In the genomic region with DNA sequence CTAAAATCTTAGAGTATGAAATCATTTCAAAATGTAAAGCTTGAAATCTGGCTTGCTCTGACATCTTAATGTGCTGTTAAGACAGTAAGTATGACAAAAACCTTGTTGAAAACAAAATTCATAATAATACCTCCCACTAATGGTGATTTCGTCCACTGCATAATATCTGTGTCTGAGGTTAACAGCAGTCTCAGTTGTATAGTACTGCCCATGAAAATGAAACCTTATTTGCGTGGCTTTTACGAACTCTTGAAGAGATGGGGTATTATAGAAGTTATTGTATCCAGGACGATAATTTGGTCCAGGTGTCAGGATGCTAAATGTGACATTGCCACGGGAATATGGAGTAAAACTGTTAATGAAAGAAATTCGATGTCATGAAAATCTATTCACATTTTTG, we compare ENCODE assay signal across 33 cellular contexts.
"Had no signal": no experiment of that assay in that cellular context is flagged by ENCODE, and none has a peak within 500 bp of the region (broad histone marks: within the 10 kb centered on the region; RNA-seq: fewer than 3 reads in every experiment).

No MANE protein-coding gene starts in this region.

- ATAC-seq: activated CD4-positive, CD25-positive, alpha-beta regulatory T cell treated with anti-CD3 and anti-CD28 coated beads, Interleukin-2, amount 50 U/mL, for 24 hours; activated CD8-positive, alpha-beta T cell treated with anti-CD3 and anti-CD28 coated beads for 36 hours; activated naive CD8-positive, alpha-beta T cell treated with anti-CD3 and anti-CD28 coated beads, Interleukin-2, amount 50 U/mL, for 24 hours; activated T-cell treated with anti-CD3 and anti-CD28 coated beads, Interleukin-2, amount 50 U/mL, for 4 hours; activated T-helper 17 cell treated with anti-CD3 and anti-CD28 coated beads, Interleukin-2, amount 50 U/mL, for 72 hours; body of pancreas; esophagus mucosa; heart left ventricle had no signal

- H3K27ac ChIP-seq: adrenal gland, body of pancreas, coronary artery, dorsolateral prefrontal cortex, heart left ventricle, WERI-Rb-1 had no signal

- H3K27me3 ChIP-seq: adrenal gland, body of pancreas, heart left ventricle had no signal

- H3K9me3 Mint-ChIP-seq: activated B cell treated with CpG ODN at 0.5 μM for 24 hours; activated naive CD4-positive, alpha-beta T cell treated with anti-CD3 and anti-CD28 coated beads, Interleukin-2, amount 50 U/mL, for 24 hours; dendritic cell treated with granulocyte-macrophage colony-stimulating factor and Interleukin-4, amounts not matched to agents 40 ng/mL and 50 ng/mL, for 4 days had no signal

- H3K4me1 ChIP-seq: body of pancreas, heart left ventricle had no signal

- H3K27ac Mint-ChIP-seq: activated B cell treated with CpG ODN at 0.5 μM for 24 hours; activated CD8-positive, alpha-beta T cell treated with anti-CD3 and anti-CD28 coated beads for 36 hours; activated naive CD4-positive, alpha-beta T cell treated with anti-CD3 and anti-CD28 coated beads for 36 hours; activated naive CD4-positive, alpha-beta T cell treated with anti-CD3 and anti-CD28 coated beads, Interleukin-2, amount 50 U/mL, for 24 hours; activated naive CD8-positive, alpha-beta T cell treated with anti-CD3 and anti-CD28 coated beads for 36 hours; activated naive CD8-positive, alpha-beta T cell treated with anti-CD3 and anti-CD28 coated beads, Interleukin-2, amount 50 U/mL, for 24 hours; activated T-helper 17 cell treated with anti-CD3 and anti-CD28 coated beads, Interleukin-2, amount 50 U/mL, for 72 hours; dendritic cell treated with granulocyte-macrophage colony-stimulating factor and Interleukin-4, amounts not matched to agents 40 ng/mL and 50 ng/mL, for 4 days; endodermal cell; T-helper 1 cell treated with Interleukin-12 subunit alpha and Interleukin-12 subunit beta and Interleukin-4 antibody, amounts not matched to agents 30 μg/mL and 1 μg/mL, for 36 hours had no signal

- H3K4me3 ChIP-seq: adrenal gland, body of pancreas, coronary artery, dorsolateral prefrontal cortex, heart left ventricle had no signal

- H3K4me3 Mint-ChIP-seq: activated B cell treated with CpG ODN at 0.5 μM for 24 hours; activated CD8-positive, alpha-beta T cell treated with anti-CD3 and anti-CD28 coated beads for 36 hours; activated naive CD4-positive, alpha-beta T cell treated with anti-CD3 and anti-CD28 coated beads for 36 hours; activated naive CD4-positive, alpha-beta T cell treated with anti-CD3 and anti-CD28 coated beads, Interleukin-2, amount 50 U/mL, for 24 hours; activated naive CD8-positive, alpha-beta T cell treated with anti-CD3 and anti-CD28 coated beads for 36 hours; activated naive CD8-positive, alpha-beta T cell treated with anti-CD3 and anti-CD28 coated beads, Interleukin-2, amount 50 U/mL, for 24 hours; activated T-cell treated with anti-CD3 and anti-CD28 coated beads, Interleukin-2, amount 50 U/mL, for 4 hours; activated T-helper 17 cell treated with anti-CD3 and anti-CD28 coated beads, Interleukin-2, amount 50 U/mL, for 72 hours; dendritic cell treated with granulocyte-macrophage colony-stimulating factor and Interleukin-4, amounts not matched to agents 40 ng/mL and 50 ng/mL, for 4 days; endodermal cell; T-helper 1 cell treated with Interleukin-12 subunit alpha and Interleukin-12 subunit beta and Interleukin-4 antibody, amounts not matched to agents 30 μg/mL and 1 μg/mL, for 36 hours had no signal

- H3K4me1 Mint-ChIP-seq: activated B cell treated with CpG ODN at 0.5 μM for 24 hours; activated naive CD4-positive, alpha-beta T cell treated with anti-CD3 and anti-CD28 coated beads, Interleukin-2, amount 50 U/mL, for 24 hours; activated naive CD8-positive, alpha-beta T cell treated with anti-CD3 and anti-CD28 coated beads for 36 hours; activated naive CD8-positive, alpha-beta T cell treated with anti-CD3 and anti-CD28 coated beads, Interleukin-2, amount 50 U/mL, for 24 hours; activated T-helper 17 cell treated with anti-CD3 and anti-CD28 coated beads, Interleukin-2, amount 50 U/mL, for 72 hours; endodermal cell had no signal

- DNase-seq: activated B cell treated with CpG ODN at 0.5 μM for 24 hours; activated CD4-positive, alpha-beta T cell treated with anti-CD3 and anti-CD28 coated beads for 48 hours; activated CD4-positive, alpha-beta T cell treated with anti-CD3 and anti-CD28 coated beads, Interleukin-2, amount 50 U/mL, for 1 hour; activated CD4-positive, alpha-beta T cell treated with anti-CD3 and anti-CD28 coated beads, Interleukin-2, amount 50 U/mL, for 48 hours; activated CD8-positive, alpha-beta memory T cell treated with anti-CD3 and anti-CD28 coated beads for 24 hours; activated CD8-positive, alpha-beta T cell treated with anti-CD3 and anti-CD28 coated beads for 36 hours; activated effector memory CD4-positive, alpha-beta T cell treated with Interleukin-2 at 50 U/mL for 16 hours; activated gamma-delta T cell treated with Interleukin-2 at 50 U/mL for 16 hours; activated naive CD4-positive, alpha-beta T cell treated with anti-CD3 and anti-CD28 coated beads for 36 hours; activated naive CD8-positive, alpha-beta T cell treated with anti-CD3 and anti-CD28 coated beads for 36 hours; activated naive CD8-positive, alpha-beta T cell treated with anti-CD3 and anti-CD28 coated beads, Interleukin-2, amount 50 U/mL, for 24 hours; activated T-cell treated with anti-CD3 and anti-CD28 coated beads, Interleukin-2, amount 50 U/mL, for 4 hours; adrenal gland; amygdala; aorta; body of pancreas; caudate nucleus; dorsolateral prefrontal cortex; effector memory CD4-positive, alpha-beta T cell; endodermal cell; foreskin fibroblast; glutamatergic neuron; heart left ventricle; T1000; WERI-Rb-1 had no signal

- H3K27me3 Mint-ChIP-seq: activated B cell treated with CpG ODN at 0.5 μM for 24 hours; activated CD8-positive, alpha-beta T cell treated with anti-CD3 and anti-CD28 coated beads for 36 hours; activated naive CD4-positive, alpha-beta T cell treated with anti-CD3 and anti-CD28 coated beads, Interleukin-2, amount 50 U/mL, for 24 hours; activated naive CD8-positive, alpha-beta T cell treated with anti-CD3 and anti-CD28 coated beads for 36 hours; activated naive CD8-positive, alpha-beta T cell treated with anti-CD3 and anti-CD28 coated beads, Interleukin-2, amount 50 U/mL, for 24 hours; activated T-helper 17 cell treated with anti-CD3 and anti-CD28 coated beads, Interleukin-2, amount 50 U/mL, for 72 hours; dendritic cell treated with granulocyte-macrophage colony-stimulating factor and Interleukin-4, amounts not matched to agents 40 ng/mL and 50 ng/mL, for 4 days had no signal

- H3K9me3 ChIP-seq: adrenal gland, body of pancreas had no signal

- FAIRE-seq: frontal cortex had no signal

- H3K36me3 ChIP-seq: adrenal gland, heart left ventricle, WERI-Rb-1 had no signal

- H3K36me3 Mint-ChIP-seq: activated naive CD4-positive, alpha-beta T cell treated with anti-CD3 and anti-CD28 coated beads, Interleukin-2, amount 50 U/mL, for 24 hours; activated naive CD8-positive, alpha-beta T cell treated with anti-CD3 and anti-CD28 coated beads for 36 hours had no signal
